20 cellular contexts compared by ENCODE assay signal in genomic region chr1:204205486-204205885, GRCh38. TPM values are rescaled to one million over a fixed set of nuclear protein-coding genes. Genes with fewer than 3 reads are reported as not detected.
DNase-seq lines count a peak whose midpoint lies in the region; ATAC-seq, FAIRE-seq and TF ChIP-seq lines count a peak whose summit lies in the region.
"Had no signal": no experiment of that assay in that cellular context is flagged by ENCODE, and none has a peak within 500 bp of the region (broad histone marks: within the 10 kb centered on the region; RNA-seq: fewer than 3 reads in every experiment).

No MANE protein-coding gene starts in this region.

- intact Hi-C loops in IMR-90 (cut with micrococcal nuclease) (no loop called here), K562 (cut with micrococcal nuclease) (loop anchor here (5.0 kb wide), 1 partner anchor 287 kb away; the partner anchor contains the start of gene PIK3C2B)

- no peaks in the 10 kb centered on the region for H3K9me3 Mint-ChIP-seq in stimulated activated naive B cell treated with anti-CD40 and anti-IgM and Interleukin-4, amounts not matched to agents 10 μg/mL and 1 μg/mL and 100 μg/mL, for 72 hours
- H3K9me3 Mint-ChIP-seq: CD4-positive, alpha-beta T cell had no signal

- H3K4me2 ChIP-seq in IMR-90 (ENCODE audit: low read depth, low read length) (no peak overlapping the region), K562 (ENCODE audit: insufficient read depth, low read length) (no peak overlapping the region)
- H3K4me2 ChIP-seq: KMS-11 had no signal

- peaks cover 3% of the 10 kb centered on the region; the same call in 1 of the 2 replicates for H3K4me1 ChIP-seq in IMR-90 (ENCODE audit: control insufficient read depth, insufficient read depth, low read length)
- no peaks in the 10 kb centered on the region for H3K4me1 ChIP-seq in K562 (replicated peaks in 1 of 2; ENCODE audit: control insufficient read depth in 2 of 2, insufficient read depth in 2 of 2, low read length in 2 of 2)
- H3K4me1 ChIP-seq: Caco-2 had no signal

- no peak overlapping the region for H2BK15ac ChIP-seq in IMR-90 (ENCODE audit: low read depth, low read length)

- H2BK120ac ChIP-seq in IMR-90 (ENCODE audit: low read depth, low read length) = no peak overlapping the region

- no peak overlapping the region for H3K4me3 Mint-ChIP-seq in stimulated activated naive B cell treated with anti-CD40 and anti-IgM and Interleukin-4, amounts not matched to agents 10 μg/mL and 1 μg/mL and 100 μg/mL, for 72 hours
- H3K4me3 Mint-ChIP-seq: CD4-positive, alpha-beta T cell had no signal

- no peak for TF ChIP-seq CTCF in D721Med (IDR thresholded peaks at IDR 0.05; ENCODE audit: insufficient read depth, missing control alignments)
- no peak for TF ChIP-seq CTCF in IMR-90 (conservative IDR thresholded peaks at IDR 0.05; ENCODE audit: low read depth, low read length)
- TF ChIP-seq CTCF in K562 (IDR thresholded peaks at IDR 0.05 in 2 of 3, conservative IDR thresholded peaks at IDR 0.05 in 1 of 3; ENCODE audit: insufficient read depth in 2 of 3, low read depth in 1 of 3, low read length in 3 of 3) = no peak

- H3K4me3 ChIP-seq in IMR-90 (ENCODE audit: insufficient read depth, low read depth, low read length) = no peak overlapping the region
- H3K4me3 ChIP-seq in K562 = no peak overlapping the region
- H3K4me3 ChIP-seq: HAP-1 had no signal

- no peak for TF ChIP-seq EP300 in K562 (IDR thresholded peaks at IDR 0.05; ENCODE audit: low read length)

- peaks cover 16% of the 10 kb centered on the region; the same call in 1 of the 2 replicates for H3K9me1 ChIP-seq in IMR-90 (ENCODE audit: insufficient read depth, low read length)
- no peaks in the 10 kb centered on the region for H3K9me1 ChIP-seq in K562 (ENCODE audit: control insufficient read depth, insufficient read depth, low read length)

- H2BK20ac ChIP-seq in IMR-90 (ENCODE audit: low read depth, low read length) = no peak overlapping the region

- no peak overlapping the region for H4K91ac ChIP-seq in IMR-90 (ENCODE audit: insufficient read depth, low read depth, low read length)

- H3K18ac ChIP-seq in IMR-90 (ENCODE audit: low read depth, low read length) = no peak overlapping the region

- H4K20me1 ChIP-seq in IMR-90 (ENCODE audit: insufficient read depth, low read length) (no peaks in the 10 kb centered on the region), K562 (replicated peaks; ENCODE audit: control insufficient read depth, insufficient read depth, low read length) (no peaks in the 10 kb centered on the region)

- ATAC-seq in IMR-90 (ENCODE audit: low read depth) (no peak), K562 (no peak), GM18517 (IDR thresholded peaks at IDR 0.05; ENCODE audit: unreplicated experiment) (no peak)
- no peak for ATAC-seq in stimulated activated naive B cell treated with anti-CD40 and anti-IgM and Interleukin-4, amounts not matched to agents 10 μg/mL and 1 μg/mL and 100 μg/mL, for 72 hours (replicated peaks)

- H3K9ac ChIP-seq in IMR-90 (ENCODE audit: low read depth, low read length) = no peak overlapping the region
- no peak overlapping the region for H3K9ac ChIP-seq in K562 (ENCODE audit: insufficient read depth in 1 of 2, low read depth in 2 of 2, low read length in 2 of 2)
- H3K9ac ChIP-seq: KMS-11 had no signal

- BruUV-seq in IMR-90 (replicated peaks; lab: Mats Ljungman, UMichigan) (no TSS peak), K562 (replicated peaks; lab: Mats Ljungman, UMichigan) (no TSS peak)

- H3K27me3 Mint-ChIP-seq in stimulated activated naive B cell treated with anti-CD40 and anti-IgM and Interleukin-4, amounts not matched to agents 10 μg/mL and 1 μg/mL and 100 μg/mL, for 72 hours = peaks cover 46 to 47% of the 10 kb centered on the region in 2 donors

- no peak overlapping the region for H4K8ac ChIP-seq in IMR-90 (ENCODE audit: low read depth in 2 of 2, low read length in 2 of 2)

- no peak for TF ChIP-seq RAD21 in IMR-90 (IDR thresholded peaks at IDR 0.05; ENCODE audit: low read length)
- no peak for TF ChIP-seq RAD21 in K562 (CRISPR knock-in tag; conservative IDR thresholded peaks at IDR 0.05 in 1 of 2, IDR thresholded peaks at IDR 0.05 in 1 of 2)

- H3K9me3 ChIP-seq in IMR-90 (ENCODE audit: control insufficient read depth, insufficient read depth, low read length) (no peaks in the 10 kb centered on the region), K562 (replicated peaks; ENCODE audit: control insufficient read depth, insufficient read depth, low read depth, low read length) (no peaks in the 10 kb centered on the region)
- H3K9me3 ChIP-seq: Caco-2, HAP-1 had no signal

- peak; percentile 95 for FAIRE-seq in D721Med (lab: Jason Lieb, UNC)
- no peak for FAIRE-seq in K562 (lab: Jason Lieb, UNC)
- FAIRE-seq: A204.1, GM19239, HTR-8/SVneo had no signal

- no peak overlapping the region for H2AFZ ChIP-seq in IMR-90 (replicated peaks; ENCODE audit: low read length, poor library complexity)
- no peak overlapping the region for H2AFZ ChIP-seq in K562 (ENCODE audit: low read depth, low read length)

- peaks cover 0 to 4% of the 10 kb centered on the region in 2 donors for H3K4me1 Mint-ChIP-seq in stimulated activated naive B cell treated with anti-CD40 and anti-IgM and Interleukin-4, amounts not matched to agents 10 μg/mL and 1 μg/mL and 100 μg/mL, for 72 hours

- H3K27me3 ChIP-seq in IMR-90 (ENCODE audit: control insufficient read depth, insufficient read depth, low read length) (no peaks in the 10 kb centered on the region), K562 (ENCODE audit: control insufficient read depth in 2 of 2, insufficient read depth in 2 of 2, low read length in 2 of 2) (peaks cover 6 to 47% of the 10 kb centered on the region in 2 experiments; a peak in 4 of 5 replicates)

- H3K23ac ChIP-seq in IMR-90 (ENCODE audit: low read depth, low read length) = no peak overlapping the region

- no peak overlapping the region for H3K56ac ChIP-seq in IMR-90 (ENCODE audit: extremely low read depth, insufficient read depth, low read length)

- dilution Hi-C loops in IMR-90 (cut with HindIII; ENCODE audit: low sequenced_read_pairs, unreplicated experiment) = no loop called here

- H2AK5ac ChIP-seq in IMR-90 (ENCODE audit: low read depth, low read length) = no peak overlapping the region

- no peak overlapping the region for H2BK5ac ChIP-seq in IMR-90 (ENCODE audit: low read depth, low read length, poor library complexity, severe bottlenecking)

- CTCF ChIA-PET in IMR-90 (lab: Yijun Ruan, JAX) = interaction anchor here (2.1 to 3.0 kb wide), 4 partner anchors 37 to 157 kb away, joined by 9 to 32 read pairs (median 18); partner anchors contain the start of genes PLEKHA6 and REN
- CTCF ChIA-PET in K562 (lab: Yijun Ruan, JAX; ENCODE audit: low intra/inter-chr PET ratio) = no interaction called here

- in situ Hi-C loops in IMR-90 (cut with MboI; ENCODE audit: low sequenced_read_pairs) (loop anchor here (5.0 kb wide), 1 partner anchor 38 kb away; the partner anchor contains the start of gene REN), K562 (cut with MboI) (no loop called here)

- no peaks in the 10 kb centered on the region for H3K79me1 ChIP-seq in IMR-90 (ENCODE audit: low read depth in 1 of 2, low read length in 2 of 2)

- no peak for TF ChIP-seq POLR2A in IMR-90 (IDR thresholded peaks at IDR 0.05; ENCODE audit: low read depth, low read length)
- TF ChIP-seq POLR2A in K562 (conservative IDR thresholded peaks at IDR 0.05) = no peak

- no peak overlapping the region for H4K5ac ChIP-seq in IMR-90 (ENCODE audit: low read depth, low read length)

- H2AK9ac ChIP-seq in IMR-90 (replicated peaks; ENCODE audit: low read depth, low read length, poor library complexity) = no peak overlapping the region

- DNase-seq in D721Med (ENCODE audit: insufficient read length, low spot score) (no peak), IMR-90 (no peak), K562 (ENCODE audit: extremely low read depth in 1 of 4, low spot score in 3 of 4) (no peak), SKM-1 treated with dmso at 0.1 percent for 144 hours (lab: John Stamatoyannopoulos, UW; ENCODE audit: unreplicated experiment) (no peak)
- no peak for DNase-seq in stimulated activated naive B cell treated with anti-CD40 and anti-IgM and Interleukin-4, amounts not matched to agents 10 μg/mL and 1 μg/mL and 100 μg/mL, for 72 hours
- DNase-seq: AML-193; Caco-2; CD4-positive, alpha-beta T cell; DMS153; DMS79; GF-D8 had no signal

- no peaks in the 10 kb centered on the region for H3K36me3 ChIP-seq in IMR-90 (ENCODE audit: control insufficient read depth, insufficient read depth, low read length)
- H3K36me3 ChIP-seq in K562 (ENCODE audit: control insufficient read depth, insufficient read depth, low read length) = no peaks in the 10 kb centered on the region
- H3K36me3 ChIP-seq: HAP-1 had no signal

- no peak overlapping the region for H3K4ac ChIP-seq in IMR-90 (ENCODE audit: low read depth, low read length)

- H3K36me3 Mint-ChIP-seq in stimulated activated naive B cell treated with anti-CD40 and anti-IgM and Interleukin-4, amounts not matched to agents 10 μg/mL and 1 μg/mL and 100 μg/mL, for 72 hours = no peaks in the 10 kb centered on the region

- H3K14ac ChIP-seq in IMR-90 (replicated peaks; ENCODE audit: low read depth, low read length) = no peak overlapping the region

- no peak overlapping the region for H3K27ac ChIP-seq in IMR-90 (ENCODE audit: insufficient read depth, low read length)
- no peak overlapping the region for H3K27ac ChIP-seq in K562 (ENCODE audit: extremely low read depth, low read depth, low read length)
- H3K27ac ChIP-seq: C4-2B, KMS-11 had no signal

- no peak overlapping the region for H3K27ac Mint-ChIP-seq in stimulated activated naive B cell treated with anti-CD40 and anti-IgM and Interleukin-4, amounts not matched to agents 10 μg/mL and 1 μg/mL and 100 μg/mL, for 72 hours
- H3K27ac Mint-ChIP-seq: CD4-positive, alpha-beta T cell had no signal

- POLR2A ChIA-PET in IMR-90 (lab: Charles Lee; ENCODE audit: unreplicated experiment) = no interaction called here
- POLR2A ChIA-PET in K562 (lab: Yijun Ruan, JAX) = no interaction called here

- no peaks in the 10 kb centered on the region for H3K79me2 ChIP-seq in K562 (ENCODE audit: control insufficient read depth, insufficient read depth, low read length)

RNA-seq across cellular contexts. Expression of gene GOLT1A, which starts 8.3 kb away (rescaled TPM):
- not detected in 2 replicates for total RNA-seq in IMR-90 (2012; rRNA removed)
- 0.32 TPM in 1 of 2 replicates, not detected in the other for polyA plus RNA-seq in IMR-90 (2012; rRNA removed)
- polyA plus RNA-seq in IMR-90 (2012; cell fraction: cytosol; rRNA removed) = not detected in 2 replicates
- polyA plus RNA-seq in IMR-90 (2012; cell fraction: nucleus; rRNA removed; ENCODE audit: low replicate concordance) = 0.08 TPM in 1 of 2 replicates, not detected in the other
- total RNA-seq in K562 (2011; cell fraction: chromatin; rRNA removed; ENCODE audit: low replicate concordance) = not detected in 2 replicates
- total RNA-seq in K562 (2011; cell fraction: nucleolus; rRNA removed) = not detected in 2 replicates
- not detected in 2 replicates for total RNA-seq in K562 (2011; cell fraction: nucleoplasm; rRNA removed)
- not detected in 2 replicates for total RNA-seq in K562 (2014; rRNA removed)
- not detected in 2 replicates for total RNA-seq in K562 (2014; rRNA removed; fragmentation: Illumina TruSeq; extraction: Trizol)
- total RNA-seq in K562 (2015; rRNA removed; fragmentation: Illumina TruSeq; extraction: Trizol) = not detected in 2 replicates
- not detected in 2 replicates for total RNA-seq in K562 (2021)
- not detected in 2 replicates for polyA plus RNA-seq in K562 (2011; rRNA removed)
- polyA plus RNA-seq in K562 (2011; cell fraction: cytosol; rRNA removed) = not detected in 2 replicates
- not detected in 2 replicates for polyA plus RNA-seq in K562 (2011; cell fraction: nucleus; rRNA removed)
- polyA plus RNA-seq in K562 (2012) = 0.16 TPM in 1 of 2 replicates, not detected in the other
- not detected in 2 replicates for polyA plus RNA-seq in K562 (2014; fragmentation: Illumina TruSeq; extraction: Trizol)
- polyA plus RNA-seq in K562 (2014; fragmentation: Nextera tagmentation; extraction: Ambion mirVana) = not detected
- not detected in 2 replicates for polyA plus RNA-seq in K562 (2014; rRNA removed)
- not detected in 2 replicates for polyA minus RNA-seq in K562 (2011; rRNA and poly(A)+ RNA removed)
- polyA minus RNA-seq in K562 (2011; cell fraction: cytosol; rRNA and poly(A)+ RNA removed) = not detected in 2 replicates
- polyA minus RNA-seq in K562 (2011; cell fraction: nucleus; rRNA and poly(A)+ RNA removed) = not detected in 2 replicates
- total RNA-seq: Daoy, H4 had no signal

RNA-seq across cellular contexts. Expression of gene KISS1, which starts 9.2 kb away (rescaled TPM):
- total RNA-seq in IMR-90 (2012; rRNA removed) = 7.2 and 11.7 TPM in 2 replicates
- 27.3 and 34.7 TPM in 2 replicates for polyA plus RNA-seq in IMR-90 (2012; rRNA removed)
- polyA plus RNA-seq in IMR-90 (2012; cell fraction: cytosol; rRNA removed) = 26.9 and 33.4 TPM in 2 replicates
- 6.2 and 14.8 TPM in 2 replicates for polyA plus RNA-seq in IMR-90 (2012; cell fraction: nucleus; rRNA removed; ENCODE audit: low replicate concordance)
- not detected in 2 replicates for total RNA-seq in K562 (2011; cell fraction: chromatin; rRNA removed; ENCODE audit: low replicate concordance)
- total RNA-seq in K562 (2011; cell fraction: nucleolus; rRNA removed) = not detected in 2 replicates
- total RNA-seq in K562 (2011; cell fraction: nucleoplasm; rRNA removed) = not detected in 2 replicates
- not detected in 2 replicates for total RNA-seq in K562 (2014; rRNA removed)
- total RNA-seq in K562 (2014; rRNA removed; fragmentation: Illumina TruSeq; extraction: Trizol) = not detected in 2 replicates
- total RNA-seq in K562 (2015; rRNA removed; fragmentation: Illumina TruSeq; extraction: Trizol) = not detected in 2 replicates
- not detected in 2 replicates for total RNA-seq in K562 (2021)
- 0.31 TPM in 1 of 2 replicates, not detected in the other for polyA plus RNA-seq in K562 (2011; rRNA removed)
- 0.58 TPM in 1 of 2 replicates, not detected in the other for polyA plus RNA-seq in K562 (2011; cell fraction: cytosol; rRNA removed)
- polyA plus RNA-seq in K562 (2011; cell fraction: nucleus; rRNA removed) = not detected in 2 replicates
- polyA plus RNA-seq in K562 (2012) = not detected in 2 replicates
- not detected in 2 replicates for polyA plus RNA-seq in K562 (2014; fragmentation: Illumina TruSeq; extraction: Trizol)
- polyA plus RNA-seq in K562 (2014; fragmentation: Nextera tagmentation; extraction: Ambion mirVana) = not detected
- not detected in 2 replicates for polyA plus RNA-seq in K562 (2014; rRNA removed)
- not detected in 2 replicates for polyA minus RNA-seq in K562 (2011; rRNA and poly(A)+ RNA removed)
- polyA minus RNA-seq in K562 (2011; cell fraction: cytosol; rRNA and poly(A)+ RNA removed) = not detected in 2 replicates
- polyA minus RNA-seq in K562 (2011; cell fraction: nucleus; rRNA and poly(A)+ RNA removed) = not detected in 2 replicates
- total RNA-seq: CD4-positive, alpha-beta T cell; H4 had no signal

RNA-seq across cellular contexts. Expression of gene REN, which starts 39.3 kb away (rescaled TPM):
- total RNA-seq in IMR-90 (2012; rRNA removed) (0.28 and 0.54 TPM in 2 replicates), K562 (2014; rRNA removed) (2.7 and 3.6 TPM in 2 replicates), K562 (2014; rRNA removed; fragmentation: Illumina TruSeq; extraction: Trizol) (1.3 and 1.7 TPM in 2 replicates), K562 (2015; rRNA removed; fragmentation: Illumina TruSeq; extraction: Trizol) (8.6 and 9.9 TPM in 2 replicates), K562 (2021) (1.7 and 1.9 TPM in 2 replicates)
- polyA plus RNA-seq in IMR-90 (2012; rRNA removed) (1.1 and 1.2 TPM in 2 replicates), K562 (2011; rRNA removed) (0.73 and 5.8 TPM in 2 replicates), K562 (2014; fragmentation: Illumina TruSeq; extraction: Trizol) (2.9 and 3.1 TPM in 2 replicates), K562 (2014; fragmentation: Nextera tagmentation; extraction: Ambion mirVana) (1 to 10 TPM; 3.1 to 3.9 TPM), K562 (2014; rRNA removed) (1.9 and 2.0 TPM in 2 replicates)
- polyA plus RNA-seq in IMR-90 (2012; cell fraction: cytosol; rRNA removed) = 0.27 and 0.78 TPM in 2 replicates
- polyA plus RNA-seq in IMR-90 (2012; cell fraction: nucleus; rRNA removed; ENCODE audit: low replicate concordance) = 0.63 and 0.83 TPM in 2 replicates
- 0.58 and 3.3 TPM in 2 replicates for total RNA-seq in K562 (2011; cell fraction: chromatin; rRNA removed; ENCODE audit: low replicate concordance)
- 1.8 and 3.0 TPM in 2 replicates for total RNA-seq in K562 (2011; cell fraction: nucleolus; rRNA removed)
- total RNA-seq in K562 (2011; cell fraction: nucleoplasm; rRNA removed) = 2.1 TPM in 1 of 2 replicates, not detected in the other
- polyA plus RNA-seq in K562 (2011; cell fraction: cytosol; rRNA removed) = 0.87 and 14.1 TPM in 2 replicates
- polyA plus RNA-seq in K562 (2011; cell fraction: nucleus; rRNA removed) = 1.0 and 19.2 TPM in 2 replicates
- polyA plus RNA-seq in K562 (2012) = 5.2 and 6.4 TPM in 2 replicates
- 0.51 and 7.6 TPM in 2 replicates for polyA minus RNA-seq in K562 (2011; rRNA and poly(A)+ RNA removed)
- polyA minus RNA-seq in K562 (2011; cell fraction: cytosol; rRNA and poly(A)+ RNA removed) = 3.8 TPM in 1 of 2 replicates, not detected in the other
- 0.44 and 1.3 TPM in 2 replicates for polyA minus RNA-seq in K562 (2011; cell fraction: nucleus; rRNA and poly(A)+ RNA removed)
- total RNA-seq: Caco-2; CD4-positive, alpha-beta T cell; Daoy; H4 had no signal

RNA-seq across cellular contexts. Expression of gene ETNK2, which starts 53.6 kb away (rescaled TPM):
- total RNA-seq in IMR-90 (2012; rRNA removed) (24.7 and 26.0 TPM in 2 replicates), K562 (2014; rRNA removed) (0.05 TPM in 1 of 2 replicates, not detected in the other), K562 (2014; rRNA removed; fragmentation: Illumina TruSeq; extraction: Trizol) (not detected in 2 replicates), K562 (2015; rRNA removed; fragmentation: Illumina TruSeq; extraction: Trizol) (not detected in 2 replicates), K562 (2021) (0.13 TPM in 2 replicates)
- polyA plus RNA-seq in IMR-90 (2012; rRNA removed) (17.8 and 18.9 TPM in 2 replicates), K562 (2011; rRNA removed) (0.38 and 0.51 TPM in 2 replicates), K562 (2014; fragmentation: Illumina TruSeq; extraction: Trizol) (0.16 and 0.30 TPM in 2 replicates), K562 (2014; fragmentation: Nextera tagmentation; extraction: Ambion mirVana) (not detected), K562 (2014; rRNA removed) (0.03 TPM in 1 of 2 replicates, not detected in the other)
- 12.8 and 21.9 TPM in 2 replicates for polyA plus RNA-seq in IMR-90 (2012; cell fraction: cytosol; rRNA removed)
- polyA plus RNA-seq in IMR-90 (2012; cell fraction: nucleus; rRNA removed; ENCODE audit: low replicate concordance) = 9.1 and 9.2 TPM in 2 replicates
- total RNA-seq in K562 (2011; cell fraction: chromatin; rRNA removed; ENCODE audit: low replicate concordance) = not detected in 2 replicates
- 0.17 TPM in 1 of 2 replicates, not detected in the other for total RNA-seq in K562 (2011; cell fraction: nucleolus; rRNA removed)
- total RNA-seq in K562 (2011; cell fraction: nucleoplasm; rRNA removed) = not detected in 2 replicates
- polyA plus RNA-seq in K562 (2011; cell fraction: cytosol; rRNA removed) = 0.44 and 0.58 TPM in 2 replicates
- polyA plus RNA-seq in K562 (2011; cell fraction: nucleus; rRNA removed) = 0.41 and 0.48 TPM in 2 replicates
- polyA plus RNA-seq in K562 (2012) = 0.04 and 0.08 TPM in 2 replicates
- polyA minus RNA-seq in K562 (2011; rRNA and poly(A)+ RNA removed) = 0.21 and 0.28 TPM in 2 replicates
- 0.57 TPM in 1 of 2 replicates, not detected in the other for polyA minus RNA-seq in K562 (2011; cell fraction: cytosol; rRNA and poly(A)+ RNA removed)
- 0.13 TPM in 1 of 2 replicates, not detected in the other for polyA minus RNA-seq in K562 (2011; cell fraction: nucleus; rRNA and poly(A)+ RNA removed)
